In the genomic region with DNA sequence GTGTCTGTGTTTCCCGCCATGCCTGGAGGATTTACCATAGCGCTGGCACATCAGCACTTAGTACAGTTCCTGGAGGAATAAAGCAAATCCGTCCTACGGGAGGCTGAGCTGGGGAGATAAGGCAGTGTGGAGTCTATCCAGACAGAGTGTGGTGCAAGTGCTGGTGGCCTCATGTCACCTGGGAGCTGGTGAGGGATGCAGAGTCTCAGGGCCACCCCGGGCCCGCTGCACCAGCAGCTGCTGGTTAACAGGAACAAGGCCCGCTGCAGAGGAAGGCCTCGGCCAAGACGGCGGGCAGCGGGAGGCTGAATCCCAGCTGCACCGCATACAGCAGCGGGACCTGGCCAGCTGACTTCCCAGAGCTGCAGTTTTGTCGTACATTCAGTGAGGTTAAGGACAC, we compare ENCODE assay signal across 14 cellular contexts. TPM values are rescaled to one million over a fixed set of nuclear protein-coding genes. Genes with fewer than 3 reads are reported as not detected.
DNase-seq lines count a peak whose midpoint lies in the region; ATAC-seq and TF ChIP-seq lines count a peak whose summit lies in the region.
"Had no signal": no experiment of that assay in that cellular context is flagged by ENCODE, and none has a peak within 500 bp of the region (broad histone marks: within the 10 kb centered on the region; RNA-seq: fewer than 3 reads in every experiment).

No MANE protein-coding gene starts in this region.

- TF ChIP-seq CTCF in BE2C (IDR thresholded peaks at IDR 0.05; ENCODE audit: low read depth, low read length): no peak
- TF ChIP-seq CTCF in prostate gland (IDR thresholded peaks at IDR 0.05): no peak

- H3K56ac ChIP-seq in mesendoderm (ENCODE audit: low read length): peak overlapping the region; percentile 25

- no peaks in the 10 kb centered on the region for H3K36me3 Mint-ChIP-seq in activated T-helper 2 cell treated with anti-CD3 and anti-CD28 coated beads, Interferon-gamma antibody, Interleukin-2, Interleukin-4, amounts not matched to agents 10 μg/mL and 5 μg/mL and 100 μg/mL, durations not matched to agents 14 hours and 24 hours and 36 hours (ENCODE audit: low read depth)
- H3K36me3 Mint-ChIP-seq: CD14-positive monocyte had no signal

- no peaks in the 10 kb centered on the region for H3K9me3 Mint-ChIP-seq in activated T-helper 2 cell treated with anti-CD3 and anti-CD28 coated beads, Interferon-gamma antibody, Interleukin-2, Interleukin-4, amounts not matched to agents 10 μg/mL and 5 μg/mL and 100 μg/mL, durations not matched to agents 14 hours and 24 hours and 36 hours
- H3K9me3 Mint-ChIP-seq: activated T-cell treated with anti-CD3 and anti-CD28 coated beads, Interleukin-2, amount 50 U/mL, for 24 hours had no signal

- no peaks in the 10 kb centered on the region for H3K4me1 Mint-ChIP-seq in activated T-helper 2 cell treated with anti-CD3 and anti-CD28 coated beads, Interferon-gamma antibody, Interleukin-2, Interleukin-4, amounts not matched to agents 10 μg/mL and 5 μg/mL and 100 μg/mL, durations not matched to agents 14 hours and 24 hours and 36 hours (ENCODE audit: low read depth)

- H3K9ac ChIP-seq in NT2/D1 (ENCODE audit: insufficient read length, low read depth) (peak overlapping the region; percentile 33), mesendoderm (ENCODE audit: low read length) (peak overlapping the region; percentile 21)

- intact Hi-C loops in activated T-helper 2 cell treated with anti-CD3 and anti-CD28 coated beads, Interferon-gamma antibody, Interleukin-2, Interleukin-4, amounts not matched to agents 10 μg/mL and 5 μg/mL and 100 μg/mL, durations not matched to agents 14 hours and 24 hours and 36 hours (cut with micrococcal nuclease): no loop called here
- intact Hi-C loops in prostate gland (cut with DNase I): loop anchor here (1.0 to 10.0 kb wide), 3 partner anchors 56 to 174 kb away; partner anchors contain the start of genes CDC42EP4 and COG1

- H3K27ac Mint-ChIP-seq in activated T-helper 2 cell treated with anti-CD3 and anti-CD28 coated beads, Interferon-gamma antibody, Interleukin-2, Interleukin-4, amounts not matched to agents 10 μg/mL and 5 μg/mL and 100 μg/mL, durations not matched to agents 14 hours and 24 hours and 36 hours: no peak overlapping the region
- H3K27ac Mint-ChIP-seq: activated T-cell treated with anti-CD3 and anti-CD28 coated beads, Interleukin-2, amount 50 U/mL, for 24 hours had no signal

- no peak overlapping the region for H3K4me3 Mint-ChIP-seq in activated T-helper 2 cell treated with anti-CD3 and anti-CD28 coated beads, Interferon-gamma antibody, Interleukin-2, Interleukin-4, amounts not matched to agents 10 μg/mL and 5 μg/mL and 100 μg/mL, durations not matched to agents 14 hours and 24 hours and 36 hours (ENCODE audit: low read depth)
- H3K4me3 Mint-ChIP-seq: activated T-cell treated with anti-CD3 and anti-CD28 coated beads, Interleukin-2, amount 50 U/mL, for 24 hours; CD14-positive monocyte had no signal

- H2BK15ac ChIP-seq in mesendoderm (replicated peaks; ENCODE audit: low read depth): no peak overlapping the region

- H4K8ac ChIP-seq in mesendoderm (ENCODE audit: low read depth, low read length): no peak overlapping the region

- H3K18ac ChIP-seq in mesendoderm (ENCODE audit: low read length): peak overlapping the region; percentile 20

- DNase-seq in BE2C (peak; percentile 76), NT2/D1 (ENCODE audit: low read depth, low spot score) (no peak), mesendoderm (no peak), prostate gland (ENCODE audit: low spot score) (no peak)
- no peak for DNase-seq in activated T-helper 2 cell treated with anti-CD3 and anti-CD28 coated beads, Interferon-gamma antibody, Interleukin-2, Interleukin-4, amounts not matched to agents 10 μg/mL and 5 μg/mL and 100 μg/mL, durations not matched to agents 14 hours and 24 hours and 36 hours (ENCODE audit: low spot score)
- DNase-seq: GF-D8 had no signal

- no peaks in the 10 kb centered on the region for H3K79me1 ChIP-seq in mesendoderm (ENCODE audit: low read length)

- WGBS in mesendoderm (ENCODE audit: extremely low coverage, insufficient coverage, low lambda C conversion rate): no CpG with 5 or more reads among the region's 14 CpGs
- WGBS in prostate gland: 66% methylated on average over 14 of the region's 14 CpGs

- no peak overlapping the region for H4K5ac ChIP-seq in mesendoderm (ENCODE audit: low read length)

- no peak overlapping the region for H2AK5ac ChIP-seq in mesendoderm (ENCODE audit: low read length)

- no peak overlapping the region for H2BK120ac ChIP-seq in mesendoderm (ENCODE audit: low read depth, low read length)

- peaks cover 10% of the 10 kb centered on the region for H3K4me1 ChIP-seq in BE2C
- H3K4me1 ChIP-seq in NT2/D1 (ENCODE audit: insufficient read depth, insufficient read length): peaks cover 8% of the 10 kb centered on the region
- H3K4me1 ChIP-seq in mesendoderm (ENCODE audit: control insufficient read depth, low read depth, low read length): no peaks in the 10 kb centered on the region
- no peaks in the 10 kb centered on the region for H3K4me1 ChIP-seq in prostate gland (replicated peaks)
- H3K4me1 ChIP-seq: ascending aorta had no signal

- H3K27me3 ChIP-seq in BE2C (no peaks in the 10 kb centered on the region), NT2/D1 (ENCODE audit: insufficient read depth, insufficient read length) (no peaks in the 10 kb centered on the region), mesendoderm (ENCODE audit: insufficient read depth, low read length, poor library complexity) (no peaks in the 10 kb centered on the region), prostate gland (replicated peaks; ENCODE audit: insufficient read depth) (no peaks in the 10 kb centered on the region)
- H3K27me3 ChIP-seq: ascending aorta, neutrophil had no signal

- H3K36me3 ChIP-seq in BE2C (no peaks in the 10 kb centered on the region), NT2/D1 (ENCODE audit: insufficient read depth, insufficient read length, low read length) (peaks cover 4% of the 10 kb centered on the region), mesendoderm (ENCODE audit: control insufficient read depth, insufficient read depth, low read length) (no peaks in the 10 kb centered on the region), prostate gland (no peaks in the 10 kb centered on the region)
- H3K36me3 ChIP-seq: ascending aorta, neutrophil had no signal

- H3K4me2 ChIP-seq in mesendoderm (ENCODE audit: low read length): no peak overlapping the region

- no peak for TF ChIP-seq POLR2A in prostate gland (IDR thresholded peaks at IDR 0.05)

- H3K9me3 ChIP-seq in BE2C: no peaks in the 10 kb centered on the region
- no peaks in the 10 kb centered on the region for H3K9me3 ChIP-seq in NT2/D1 (ENCODE audit: insufficient read depth, low read length)
- H3K9me3 ChIP-seq in prostate gland: no peaks in the 10 kb centered on the region
- H3K9me3 ChIP-seq: ascending aorta, neutrophil had no signal

- H3K23ac ChIP-seq in mesendoderm (ENCODE audit: low read length): no peak overlapping the region

- H3K27me3 Mint-ChIP-seq in activated T-helper 2 cell treated with anti-CD3 and anti-CD28 coated beads, Interferon-gamma antibody, Interleukin-2, Interleukin-4, amounts not matched to agents 10 μg/mL and 5 μg/mL and 100 μg/mL, durations not matched to agents 14 hours and 24 hours and 36 hours (ENCODE audit: low read depth): peaks cover 9% of the 10 kb centered on the region
- H3K27me3 Mint-ChIP-seq: activated T-cell treated with anti-CD3 and anti-CD28 coated beads, Interleukin-2, amount 50 U/mL, for 24 hours had no signal

- H3K4me3 ChIP-seq in BE2C (ENCODE audit: low read depth, low read length) (no peak overlapping the region), NT2/D1 (ENCODE audit: insufficient read length, low read depth) (no peak overlapping the region), mesendoderm (ENCODE audit: low read length) (no peak overlapping the region), prostate gland (no peak overlapping the region)
- H3K4me3 ChIP-seq: ascending aorta, SK-N-MC had no signal

- ATAC-seq in GM21390 (IDR thresholded peaks at IDR 0.05; ENCODE audit: unreplicated experiment) (no peak), GM21423 (IDR thresholded peaks at IDR 0.05; ENCODE audit: unreplicated experiment) (no peak)

- H3K4ac ChIP-seq in mesendoderm (ENCODE audit: low read depth, low read length): no peak overlapping the region

- peak overlapping the region; percentile 30 for H2BK5ac ChIP-seq in mesendoderm (ENCODE audit: low read length)

- peak overlapping the region; percentile 75 for H3K27ac ChIP-seq in cingulate gyrus (ENCODE audit: low read depth, low read length)
- no peak overlapping the region for H3K27ac ChIP-seq in mesendoderm (ENCODE audit: low read depth, low read length)
- H3K27ac ChIP-seq in prostate gland: no peak overlapping the region
- H3K27ac ChIP-seq: ascending aorta, neutrophil, SK-N-MC had no signal

- no peaks in the 10 kb centered on the region for H3K79me2 ChIP-seq in mesendoderm (ENCODE audit: control insufficient read depth, insufficient read depth, low read length)

RNA-seq across cellular contexts. Expression of gene CDC42EP4, which starts 57.3 kb away (rescaled TPM):
- 63.5 TPM for polyA plus RNA-seq in BE2C (2012; ENCODE audit: insufficient read depth, insufficient read length, low read depth)
- 5.7 TPM for polyA plus RNA-seq in mesendoderm (2013, experiment 1 of 2)
- polyA plus RNA-seq in mesendoderm (2013, experiment 2 of 2): 5.1 TPM
- 1.6 and 2.8 TPM in 2 replicates for total RNA-seq in activated T-helper 2 cell treated with anti-CD3 and anti-CD28 coated beads, Interferon-gamma antibody, Interleukin-2, Interleukin-4, amounts not matched to agents 10 μg/mL and 5 μg/mL and 100 μg/mL, durations not matched to agents 14 hours and 24 hours and 36 hours
- total RNA-seq in prostate gland: 100 to 1,000 TPM; 119 to 186 TPM

Comparison
In these comparisons a context has a peak if more than half of its experiments do, and no peak if none do; other contexts are left out.
1. RNA of gene CDC42EP4, which starts 57.3 kb away (total RNA-seq): 119 to 186 TPM in prostate gland; 1.6 to 2.8 TPM in activated T-helper 2 cell treated with anti-CD3 and anti-CD28 coated beads, Interferon-gamma antibody, Interleukin-2, Interleukin-4, amounts not matched to agents 10 μg/mL and 5 μg/mL and 100 μg/mL, durations not matched to agents 14 hours and 24 hours and 36 hours; every median in the first group is over 10 times any median in the second.